10 cellular contexts compared by ENCODE assay signal in genomic region chr10:110151467-110151866, GRCh38. TPM values are rescaled to one million over a fixed set of nuclear protein-coding genes. Genes with fewer than 3 reads are reported as not detected.
A peak's percentile ranks its signal among the peaks of the same experiment; 100 is the strongest.
DNase-seq lines count a peak whose midpoint lies in the region; ATAC-seq and TF ChIP-seq lines count a peak whose summit lies in the region.
"Had no signal": no experiment of that assay in that cellular context is flagged by ENCODE, and none has a peak within 500 bp of the region (broad histone marks: within the 10 kb centered on the region; RNA-seq: fewer than 3 reads in every experiment).

No MANE protein-coding gene starts in this region.

- H3K4me3 ChIP-seq in lung: no peak overlapping the region
- H3K4me3 ChIP-seq: sigmoid colon had no signal

- H3K27ac Mint-ChIP-seq in WTC11: no peak overlapping the region
- H3K27ac Mint-ChIP-seq in activated T-cell treated with anti-CD3 and anti-CD28 coated beads, Interleukin-2, amount 50 U/mL, for 72 hours: no peak overlapping the region

- no peaks in the 10 kb centered on the region for H3K27me3 ChIP-seq in lung (ENCODE audit: control insufficient read depth, insufficient read depth)
- H3K27me3 ChIP-seq: sigmoid colon had no signal

- H3K36me3 ChIP-seq in lung (ENCODE audit: control insufficient read depth in 2 of 2, insufficient read depth in 2 of 2, low read length in 2 of 2): no peaks in the 10 kb centered on the region
- H3K36me3 ChIP-seq: sigmoid colon had no signal

- no peaks in the 10 kb centered on the region for H3K9me3 ChIP-seq in lung (ENCODE audit: control insufficient read depth in 2 of 2, insufficient read depth in 1 of 2, low read length in 1 of 2)
- H3K9me3 ChIP-seq: sigmoid colon had no signal

- no peaks in the 10 kb centered on the region for H3K9me3 Mint-ChIP-seq in WTC11
- no peaks in the 10 kb centered on the region for H3K9me3 Mint-ChIP-seq in activated T-cell treated with anti-CD3 and anti-CD28 coated beads, Interleukin-2, amount 50 U/mL, for 72 hours

- H3K4me1 ChIP-seq in lung (ENCODE audit: control insufficient read depth in 2 of 2, insufficient read depth in 2 of 2, low read length in 2 of 2): no peaks in the 10 kb centered on the region
- H3K4me1 ChIP-seq: sigmoid colon had no signal

- CTCF ChIA-PET in WTC11 (lab: Charles Lee): interaction anchor here (0.6 to 1.8 kb wide), 4 partner anchors 13 to 267 kb away, joined by 3 to 7 read pairs (median 4); no protein-coding TSS in a partner anchor

- POLR2A ChIA-PET in WTC11 (lab: Charles Lee): interaction anchor here (1.2 kb wide), 1 partner anchor 59 kb away, joined by 9 read pairs; no protein-coding TSS in a partner anchor

- DNase-seq in Caki2 (ENCODE audit: low read depth) (peak; percentile 14), MV-4-11 (lab: John Stamatoyannopoulos, UW) (peak; percentile 40), WTC11 (ENCODE audit: low spot score) (no peak), lung (ENCODE audit: low spot score) (peak; percentile 49), AG20443 (ENCODE audit: low spot score) (no peak), mesenteric fat pad (ENCODE audit: low spot score) (no peak)
- no peak for DNase-seq in activated T-cell treated with anti-CD3 and anti-CD28 coated beads, Interleukin-2, amount 50 U/mL, for 72 hours
- DNase-seq: amniotic stem cell, sigmoid colon had no signal

- no peak overlapping the region for H3K4me3 Mint-ChIP-seq in WTC11
- H3K4me3 Mint-ChIP-seq in activated T-cell treated with anti-CD3 and anti-CD28 coated beads, Interleukin-2, amount 50 U/mL, for 72 hours: no peak overlapping the region

- peaks cover 13% of the 10 kb centered on the region for H3K4me1 Mint-ChIP-seq in WTC11
- H3K4me1 Mint-ChIP-seq in activated T-cell treated with anti-CD3 and anti-CD28 coated beads, Interleukin-2, amount 50 U/mL, for 72 hours (ENCODE audit: low read depth): peaks cover 6% of the 10 kb centered on the region

- 46 to 52% methylated on average over 8 of the region's 8 CpGs for WGBS in lung, 2 donors

- in situ Hi-C loops in Caki2 (cut with HindIII; ENCODE audit: low pct_unique_long_range_greater_than_20kb, low sequenced_read_pairs): no loop called here

- no peak for TF ChIP-seq CTCF in WTC11 (IDR thresholded peaks at IDR 0.05)
- no peak for TF ChIP-seq CTCF in lung (IDR thresholded peaks at IDR 0.05; ENCODE audit: control extremely low read depth, extremely low read depth)

- no peaks in the 10 kb centered on the region for H3K36me3 Mint-ChIP-seq in WTC11
- H3K36me3 Mint-ChIP-seq in activated T-cell treated with anti-CD3 and anti-CD28 coated beads, Interleukin-2, amount 50 U/mL, for 72 hours (ENCODE audit: insufficient read depth in 2 of 2): no peaks in the 10 kb centered on the region

- H3K27me3 Mint-ChIP-seq in WTC11 (ENCODE audit: low read depth): peaks cover 62% of the 10 kb centered on the region
- peaks cover 80% of the 10 kb centered on the region for H3K27me3 Mint-ChIP-seq in activated T-cell treated with anti-CD3 and anti-CD28 coated beads, Interleukin-2, amount 50 U/mL, for 72 hours (ENCODE audit: low read depth)

- peak; percentile 54 for ATAC-seq in WTC11
- ATAC-seq in lung (ENCODE audit: insufficient read depth, low FRiP score): no peak
- ATAC-seq in activated T-cell treated with anti-CD3 and anti-CD28 coated beads, Interleukin-2, amount 50 U/mL, for 72 hours (replicated peaks in 1 of 2): no peak
- no peak for ATAC-seq in HG03521 (IDR thresholded peaks at IDR 0.05; ENCODE audit: unreplicated experiment)

- no peak overlapping the region for H3K27ac ChIP-seq in lung (ENCODE audit: low read depth in 1 of 2, low read length in 1 of 2)
- H3K27ac ChIP-seq: sigmoid colon had no signal

TF ChIP-seq in WTC11, 78 proteins besides CTCF, POLR2A, EP300 and RAD21:
- no peak for TF ChIP-seq NR1H2 (CRISPR knock-in tag; IDR thresholded peaks at IDR 0.05)
- no peak for TF ChIP-seq IRF1 (CRISPR knock-in tag; IDR thresholded peaks at IDR 0.05)
- TF ChIP-seq OVOL2 (CRISPR knock-in tag; IDR thresholded peaks at IDR 0.05; ENCODE audit: borderline replicate concordance): no peak
- no peak for TF ChIP-seq E2F5 (CRISPR knock-in tag; IDR thresholded peaks at IDR 0.05)
- no peak for TF ChIP-seq STAT6 (CRISPR knock-in tag; conservative IDR thresholded peaks at IDR 0.05; ENCODE audit: low read depth)
- no peak for TF ChIP-seq ZBTB43 (CRISPR knock-in tag; IDR thresholded peaks at IDR 0.05)
- no peak for TF ChIP-seq SMAD3 (CRISPR knock-in tag; IDR thresholded peaks at IDR 0.05; ENCODE audit: borderline replicate concordance)
- TF ChIP-seq JUN (CRISPR knock-in tag; IDR thresholded peaks at IDR 0.05): no peak
- TF ChIP-seq PREB (CRISPR knock-in tag; IDR thresholded peaks at IDR 0.05; ENCODE audit: borderline replicate concordance): no peak

RNA-seq across cellular contexts. Expression of gene MXI1, which starts 55.9 kb away (rescaled TPM):
- total RNA-seq in Caki2 (2014; rRNA removed; shearing (Covaris generic); ENCODE audit: low replicate concordance): 20.6 and 31.8 TPM in 2 replicates
- total RNA-seq in WTC11 (2021): 16.6 to 23.9 TPM (median 21.6 TPM) in 3 replicates
- total RNA-seq in lung: 10 to 100 TPM; 20.1 to 55.8 TPM
- 10 to 100 TPM; 11.2 to 17.3 TPM for polyA plus RNA-seq in lung
- total RNA-seq in activated T-cell treated with anti-CD3 and anti-CD28 coated beads, Interleukin-2, amount 50 U/mL, for 72 hours: 10 to 100 TPM; 19.4 to 36.8 TPM
- total RNA-seq in mesenteric fat pad: 23.7 TPM

Comparison
In these comparisons a context has a peak if more than half of its experiments do, and no peak if none do; other contexts are left out.
1. DNase-seq: peak in Caki2 (single experiment), MV-4-11 (single experiment) and lung (single experiment); none in WTC11 (single experiment), activated T-cell treated with anti-CD3 and anti-CD28 coated beads, Interleukin-2, amount 50 U/mL, for 72 hours (0 of 2), AG20443 (single experiment) and mesenteric fat pad (single experiment).